In the genomic region with DNA sequence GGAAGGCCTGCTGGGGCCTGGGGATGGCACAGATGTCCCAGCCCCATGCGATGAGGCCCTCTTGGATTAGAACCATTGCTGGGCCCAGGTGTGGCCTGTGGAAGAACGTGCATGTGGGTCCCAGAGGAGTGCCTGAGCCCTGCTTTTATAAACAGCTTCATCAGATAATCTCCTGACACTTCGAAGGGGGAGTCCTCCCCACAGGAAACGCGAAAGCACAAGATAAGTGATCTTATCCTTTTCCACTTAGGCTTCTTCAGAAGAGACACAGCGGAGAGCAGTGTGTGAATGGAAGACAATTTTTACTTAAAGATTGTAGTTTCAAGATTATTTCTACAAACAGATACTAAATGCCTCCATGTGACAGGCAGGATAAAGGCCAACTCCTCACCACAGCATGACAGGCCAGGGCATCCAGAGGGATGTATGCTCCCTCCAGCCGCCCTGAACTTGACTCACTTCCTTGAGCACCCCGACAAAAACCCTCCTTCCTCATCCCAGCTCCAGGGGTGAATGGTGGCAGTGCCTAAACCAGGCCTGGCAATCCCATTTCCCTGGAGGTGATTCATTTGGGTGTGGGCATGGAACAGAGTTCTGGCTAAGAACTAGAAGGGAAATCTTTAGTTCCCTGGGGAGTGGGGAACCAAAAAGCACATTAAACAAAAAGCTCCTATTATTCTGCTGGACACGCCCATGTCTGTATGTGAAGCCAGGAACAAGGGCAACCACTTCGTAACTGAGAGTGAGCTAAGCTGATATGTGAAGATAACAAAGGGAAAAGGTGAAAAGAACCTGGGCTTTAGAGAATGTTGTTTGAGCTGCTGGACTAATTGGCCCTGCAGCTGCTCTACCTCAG, we compare ENCODE assay signal across 14 cellular contexts. TPM values are rescaled to one million over a fixed set of nuclear protein-coding genes. Genes with fewer than 3 reads are reported as not detected.
DNase-seq lines count a peak whose midpoint lies in the region; ATAC-seq and TF ChIP-seq lines count a peak whose summit lies in the region.
"Had no signal": no experiment of that assay in that cellular context is flagged by ENCODE, and none has a peak within 500 bp of the region (broad histone marks: within the 10 kb centered on the region; RNA-seq: fewer than 3 reads in every experiment).

No MANE protein-coding gene starts in this region.

- no peak overlapping the region for H3K27ac Mint-ChIP-seq in endodermal cell
- H3K27ac Mint-ChIP-seq in type B pancreatic cell = peak overlapping the region; percentile 73
- H3K27ac Mint-ChIP-seq: activated naive CD8-positive, alpha-beta T cell treated with anti-CD3 and anti-CD28 coated beads, Interleukin-2, amount 10 ng/mL, durations not matched to agents 7 days and 5 days had no signal

- ATAC-seq in Right ventricle myocardium superior (ENCODE audit: poor library complexity) (peak; percentile 36), HG03175 (IDR thresholded peaks at IDR 0.05; ENCODE audit: unreplicated experiment) (no peak)

- 58% methylated on average over 3 to 9 of the region's 10 CpGs for WGBS in endodermal cell (ENCODE audit: insufficient coverage in 1 of 2, insufficient read length in 1 of 2), 2 experiments

- H3K9ac ChIP-seq in endodermal cell (ENCODE audit: extremely low read depth, low read length, poor library complexity, severe bottlenecking) = no peak overlapping the region

- no peaks in the 10 kb centered on the region for H3K9me3 ChIP-seq in endodermal cell (ENCODE audit: control insufficient read depth, low read length)
- H3K9me3 ChIP-seq: SJSA1 had no signal

- no peaks in the 10 kb centered on the region for H3K36me3 Mint-ChIP-seq in endodermal cell (ENCODE audit: low read depth)
- no peaks in the 10 kb centered on the region for H3K36me3 Mint-ChIP-seq in type B pancreatic cell
- H3K36me3 Mint-ChIP-seq: activated naive CD8-positive, alpha-beta T cell treated with anti-CD3 and anti-CD28 coated beads, Interleukin-2, amount 10 ng/mL, durations not matched to agents 7 days and 5 days had no signal

- TF ChIP-seq CTCF in endodermal cell (conservative IDR thresholded peaks at IDR 0.05) (no peak), type B pancreatic cell (conservative IDR thresholded peaks at IDR 0.05) (no peak)

- intact Hi-C loops in Right ventricle myocardium superior (cut with DNase I) = no loop called here
- intact Hi-C loops in cardiac septum (cut with DNase I) = no loop called here

- H3K4me3 Mint-ChIP-seq in endodermal cell (no peak overlapping the region), type B pancreatic cell (peak overlapping the region; percentile 2)
- H3K4me3 Mint-ChIP-seq: activated naive CD8-positive, alpha-beta T cell treated with anti-CD3 and anti-CD28 coated beads, Interleukin-2, amount 10 ng/mL, durations not matched to agents 7 days and 5 days had no signal

- H3K27ac ChIP-seq in endodermal cell (ENCODE audit: low read depth, low read length) = no peak overlapping the region
- H3K27ac ChIP-seq: SJSA1 had no signal

- H3K4me3 ChIP-seq in endodermal cell (ENCODE audit: low read length) = no peak overlapping the region
- H3K4me3 ChIP-seq: SJSA1, smooth muscle cell had no signal

- peaks cover 30% of the 10 kb centered on the region for H3K4me1 ChIP-seq in endodermal cell (ENCODE audit: control insufficient read depth, insufficient read depth, low read length)
- H3K4me1 ChIP-seq: SJSA1 had no signal

- H3K9me3 Mint-ChIP-seq in endodermal cell (no peaks in the 10 kb centered on the region), type B pancreatic cell (no peaks in the 10 kb centered on the region)
- H3K9me3 Mint-ChIP-seq: activated naive CD8-positive, alpha-beta T cell treated with anti-CD3 and anti-CD28 coated beads, Interleukin-2, amount 10 ng/mL, durations not matched to agents 7 days and 5 days had no signal

- H3K27me3 ChIP-seq in endodermal cell (ENCODE audit: control insufficient read depth, insufficient read depth, low read length, poor library complexity, severe bottlenecking) = peaks cover 32% of the 10 kb centered on the region
- H3K27me3 ChIP-seq: SJSA1 had no signal

- DNase-seq in Right ventricle myocardium superior (no peak), cardiac septum (ENCODE audit: low spot score) (no peak), NCI-H345 (lab: John Stamatoyannopoulos, UW) (peak; percentile 89), endodermal cell (peak; percentile 52), type B pancreatic cell (ENCODE audit: extremely low spot score, unreplicated experiment) (no peak), NCI-H1105 treated with DMSO at 0.1 percent for 48 hours (lab: John Stamatoyannopoulos, UW) (no peak)
- no peak for DNase-seq in activated T-cell treated with anti-CD3 and anti-CD28 coated beads, Interleukin-2, amount 50 U/mL, for 1 hour
- DNase-seq: activated CD4-positive, alpha-beta T cell treated with anti-CD3 and anti-CD28 coated beads, Interleukin-2, amount 50 U/mL, for 4 hours; activated naive CD8-positive, alpha-beta T cell treated with anti-CD3 and anti-CD28 coated beads, Interleukin-2, amount 10 ng/mL, durations not matched to agents 7 days and 5 days; NCI-H1694 treated with DMSO at 0.1 percent for 48 hours; stimulated activated CD8-positive, alpha-beta memory T cell treated with anti-CD3 and anti-CD28 coated beads, Interleukin-4, amount 100 ng/mL, for 48 hours had no signal

- peaks cover 31% of the 10 kb centered on the region for H3K27me3 Mint-ChIP-seq in endodermal cell (ENCODE audit: insufficient read depth)
- H3K27me3 Mint-ChIP-seq in type B pancreatic cell = peaks cover 3% of the 10 kb centered on the region
- H3K27me3 Mint-ChIP-seq: activated naive CD8-positive, alpha-beta T cell treated with anti-CD3 and anti-CD28 coated beads, Interleukin-2, amount 10 ng/mL, durations not matched to agents 7 days and 5 days had no signal

- H3K4me1 Mint-ChIP-seq in endodermal cell (peaks cover 38% of the 10 kb centered on the region), type B pancreatic cell (ENCODE audit: unreplicated experiment) (peaks cover 14% of the 10 kb centered on the region)
- H3K4me1 Mint-ChIP-seq: activated naive CD8-positive, alpha-beta T cell treated with anti-CD3 and anti-CD28 coated beads, Interleukin-2, amount 10 ng/mL, durations not matched to agents 7 days and 5 days had no signal

- no peaks in the 10 kb centered on the region for H3K36me3 ChIP-seq in endodermal cell (ENCODE audit: control insufficient read depth, insufficient read depth, low read length)
- H3K36me3 ChIP-seq: SJSA1 had no signal

RNA-seq across cellular contexts. Expression of a gene that starts 56.2 kb away (rescaled TPM):
- total RNA-seq in Right ventricle myocardium superior (0.38 TPM), cardiac septum (0.38 TPM), endodermal cell (under 1 TPM in 1 of 2 donors, not detected in 1; 0.24 TPM), type B pancreatic cell (ENCODE audit: low replicate concordance) (4.0 and 4.1 TPM in 2 replicates)
- polyA plus RNA-seq in endodermal cell (2013, experiment 1 of 2) = 9.9 TPM
- 7.0 TPM for polyA plus RNA-seq in endodermal cell (2013, experiment 2 of 2)
- total RNA-seq: SJSA1, smooth muscle cell had no signal

Comparison
In these comparisons a context has a peak if more than half of its experiments do, and no peak if none do; other contexts are left out.
1. DNase-seq: peak in NCI-H345 (single experiment) and endodermal cell (single experiment); none in Right ventricle myocardium superior (single experiment), cardiac septum (single experiment), type B pancreatic cell (single experiment), NCI-H1105 treated with DMSO at 0.1 percent for 48 hours (single experiment) and activated T-cell treated with anti-CD3 and anti-CD28 coated beads, Interleukin-2, amount 50 U/mL, for 1 hour (single experiment).